ENCODE assay signal across 8 cellular contexts in genomic region chr11:9314291-9315077, GRCh38. TPM values are rescaled to one million over a fixed set of nuclear protein-coding genes. Genes with fewer than 3 reads are reported as not detected.
A peak's percentile ranks its signal among the peaks of the same experiment; 100 is the strongest.
DNase-seq lines count a peak whose midpoint lies in the region; ATAC-seq and TF ChIP-seq lines count a peak whose summit lies in the region.

TSS of gene TMEM41B (minus strand) at chr11:9314593. CDS start at chr11:9314441, 152 bp downstream.

- POLR2A ChIA-PET in RWPE1 (lab: Yijun Ruan, JAX; ENCODE audit: low non-redundant PET): interaction anchor here (0.6 to 1.2 kb wide), 3 partner anchors 29 to 984 kb away, joined by 4 to 6 read pairs (median 5); partner anchors contain the start of gene IPO7

- CTCF ChIA-PET in RWPE1 (lab: Yijun Ruan, JAX): interaction anchor here (1.1 to 1.6 kb wide), 2 partner anchors 15 to 70 kb away, joined by 3 to 7 read pairs; partner anchors contain the start of gene IPO7

- intact Hi-C loops in activated T-helper 2 cell treated with anti-CD3 and anti-CD28 coated beads, Interferon-gamma antibody, Interleukin-2, Interleukin-4, amounts not matched to agents 10 μg/mL and 5 μg/mL and 100 μg/mL, durations not matched to agents 14 hours and 24 hours and 36 hours (cut with micrococcal nuclease): loop anchor here (1.0 to 2.0 kb wide), 5 partner anchors 34 to 146 kb away; partner anchors contain the start of gene IPO7

- H3K4me3 Mint-ChIP-seq in activated T-helper 2 cell treated with anti-CD3 and anti-CD28 coated beads, Interferon-gamma antibody, Interleukin-2, Interleukin-4, amounts not matched to agents 10 μg/mL and 5 μg/mL and 100 μg/mL, durations not matched to agents 14 hours and 24 hours and 36 hours (ENCODE audit: low read depth): peak within 1 kb of the TSS; percentile 96
- H3K4me3 Mint-ChIP-seq in natural killer cell treated with Interleukin-12 subunit alpha and Interleukin-12 subunit beta and Interleukin-15 and Interleukin-18, amount 100 ng/mL, for 72 hours: peak within 1 kb of the TSS; percentile 93

- H3K9me3 Mint-ChIP-seq in activated T-helper 2 cell treated with anti-CD3 and anti-CD28 coated beads, Interferon-gamma antibody, Interleukin-2, Interleukin-4, amounts not matched to agents 10 μg/mL and 5 μg/mL and 100 μg/mL, durations not matched to agents 14 hours and 24 hours and 36 hours: no peaks in the 10 kb centered on the region
- no peaks in the 10 kb centered on the region for H3K9me3 Mint-ChIP-seq in natural killer cell treated with Interleukin-12 subunit alpha and Interleukin-12 subunit beta and Interleukin-15 and Interleukin-18, amount 100 ng/mL, for 72 hours

- peak within 1 kb of the TSS; percentile 96 for H3K4me3 ChIP-seq in LNCaP clone FGC (ENCODE audit: low read depth, low read length)

- peak within 1 kb of the TSS; percentile 88 for H3K27ac ChIP-seq in RWPE1

- DNase-seq in Daoy (ENCODE audit: low read depth) (peak; percentile 99), GOT3 (lab: John Stamatoyannopoulos, UW) (peak; percentile 77), LNCaP clone FGC (ENCODE audit: low read depth) (peak; percentile 96), RWPE1 (ENCODE audit: low spot score) (peak; percentile 99), fibroblast of peridontal ligament (ENCODE audit: extremely low read depth) (peak; percentile 98)
- peak; percentile 99 for DNase-seq in activated T-helper 2 cell treated with anti-CD3 and anti-CD28 coated beads, Interferon-gamma antibody, Interleukin-2, Interleukin-4, amounts not matched to agents 10 μg/mL and 5 μg/mL and 100 μg/mL, durations not matched to agents 14 hours and 24 hours and 36 hours (ENCODE audit: low spot score)
- DNase-seq in natural killer cell treated with Interleukin-12 subunit alpha and Interleukin-12 subunit beta and Interleukin-15 and Interleukin-18, amount 100 ng/mL, for 72 hours (ENCODE audit: low spot score): peak; percentile 100
- peak; percentile 100 for DNase-seq in stimulated activated naive CD8-positive, alpha-beta T cell treated with anti-CD3 and anti-CD28 coated beads, Interleukin-15, Interleukin-2, amounts not matched to agents 100 U/mL and 50 U/mL, for 24 hours

- H3K4me1 Mint-ChIP-seq in activated T-helper 2 cell treated with anti-CD3 and anti-CD28 coated beads, Interferon-gamma antibody, Interleukin-2, Interleukin-4, amounts not matched to agents 10 μg/mL and 5 μg/mL and 100 μg/mL, durations not matched to agents 14 hours and 24 hours and 36 hours (ENCODE audit: low read depth): peaks cover 27% of the 10 kb centered on the region
- peaks cover 29 to 35% of the 10 kb centered on the region in 2 donors for H3K4me1 Mint-ChIP-seq in natural killer cell treated with Interleukin-12 subunit alpha and Interleukin-12 subunit beta and Interleukin-15 and Interleukin-18, amount 100 ng/mL, for 72 hours (ENCODE audit: low read depth in 2 of 2)

- ATAC-seq in natural killer cell treated with Interleukin-12 subunit alpha and Interleukin-12 subunit beta and Interleukin-15 and Interleukin-18, amount 100 ng/mL, for 72 hours: peak; percentile 99
- peak; percentile 99 for ATAC-seq in stimulated activated naive CD8-positive, alpha-beta T cell treated with anti-CD3 and anti-CD28 coated beads, Interleukin-15, Interleukin-2, amounts not matched to agents 100 U/mL and 50 U/mL, for 24 hours

- H3K27ac Mint-ChIP-seq in activated T-helper 2 cell treated with anti-CD3 and anti-CD28 coated beads, Interferon-gamma antibody, Interleukin-2, Interleukin-4, amounts not matched to agents 10 μg/mL and 5 μg/mL and 100 μg/mL, durations not matched to agents 14 hours and 24 hours and 36 hours: peak within 1 kb of the TSS; percentile 97
- peak within 1 kb of the TSS; percentile 93 to 99 for H3K27ac Mint-ChIP-seq in natural killer cell treated with Interleukin-12 subunit alpha and Interleukin-12 subunit beta and Interleukin-15 and Interleukin-18, amount 100 ng/mL, for 72 hours

- peaks cover 20% of the 10 kb centered on the region for H3K27me3 Mint-ChIP-seq in activated T-helper 2 cell treated with anti-CD3 and anti-CD28 coated beads, Interferon-gamma antibody, Interleukin-2, Interleukin-4, amounts not matched to agents 10 μg/mL and 5 μg/mL and 100 μg/mL, durations not matched to agents 14 hours and 24 hours and 36 hours (ENCODE audit: low read depth)
- peaks cover 12 to 14% of the 10 kb centered on the region in 2 donors for H3K27me3 Mint-ChIP-seq in natural killer cell treated with Interleukin-12 subunit alpha and Interleukin-12 subunit beta and Interleukin-15 and Interleukin-18, amount 100 ng/mL, for 72 hours

- H3K36me3 Mint-ChIP-seq in activated T-helper 2 cell treated with anti-CD3 and anti-CD28 coated beads, Interferon-gamma antibody, Interleukin-2, Interleukin-4, amounts not matched to agents 10 μg/mL and 5 μg/mL and 100 μg/mL, durations not matched to agents 14 hours and 24 hours and 36 hours (ENCODE audit: low read depth): peaks cover 18% of the 10 kb centered on the region
- no peaks in the 10 kb centered on the region for H3K36me3 Mint-ChIP-seq in natural killer cell treated with Interleukin-12 subunit alpha and Interleukin-12 subunit beta and Interleukin-15 and Interleukin-18, amount 100 ng/mL, for 72 hours

- 0 out of 2 replicates have a peak, but pooled peaks have one; percentile 9 for TF ChIP-seq CTCF in LNCaP clone FGC (IDR thresholded peaks at IDR 0.05; ENCODE audit: control insufficient read depth, extremely low read depth, insufficient read depth)
- no peak for TF ChIP-seq CTCF in RWPE1 (conservative IDR thresholded peaks at IDR 0.05; ENCODE audit: low read depth)

RNA-seq across cellular contexts. Expression of gene TMEM41B, which starts in this region (rescaled TPM):
- total RNA-seq in Daoy (2014; rRNA removed; shearing (Covaris generic)): 28.2 and 31.7 TPM in 2 replicates
- 29.8 and 31.9 TPM in 2 replicates for total RNA-seq in activated T-helper 2 cell treated with anti-CD3 and anti-CD28 coated beads, Interferon-gamma antibody, Interleukin-2, Interleukin-4, amounts not matched to agents 10 μg/mL and 5 μg/mL and 100 μg/mL, durations not matched to agents 14 hours and 24 hours and 36 hours
- total RNA-seq in natural killer cell treated with Interleukin-12 subunit alpha and Interleukin-12 subunit beta and Interleukin-15 and Interleukin-18, amount 100 ng/mL, for 72 hours: 10 to 100 TPM; 25.9 to 33.5 TPM

Comparison
In these comparisons a context has a peak if more than half of its experiments do, and no peak if none do; other contexts are left out.
1. Peak in every context shown above with its lines: DNase-seq, ATAC-seq, H3K4me3 ChIP-seq and H3K27ac ChIP-seq.